8 cellular contexts compared by ENCODE assay signal in genomic region chr7:151696738-151697514, GRCh38.
DNase-seq lines count a peak whose midpoint lies in the region; ATAC-seq and TF ChIP-seq lines count a peak whose summit lies in the region.

No MANE protein-coding gene starts in this region.

- no peaks in the 10 kb centered on the region for H3K9me2 ChIP-seq in GM23248 (ENCODE audit: insufficient read depth)

- H3K4me1 ChIP-seq in colonic mucosa = peaks cover 5% of the 10 kb centered on the region
- peaks cover 9% of the 10 kb centered on the region for H3K4me1 ChIP-seq in GM23248 (ENCODE audit: insufficient read depth)

- TF ChIP-seq CTCF in colonic mucosa (IDR thresholded peaks at IDR 0.05) (no peak), nephron progenitor cell (IDR thresholded peaks at IDR 0.05) (no peak)

- POLR2A ChIA-PET in activated CD4-positive, alpha-beta memory T cell treated with anti-CD3 and anti-CD28 coated beads, Interleukin-2, amount 10 ng/mL, durations not matched to agents 7 days and 5 days (lab: Charles Lee) = interaction anchor here (1.6 kb wide), 1 partner anchor 15 kb away, joined by 3 read pairs; no protein-coding TSS in a partner anchor

- peak; percentile 91 for DNase-seq in DMS53 treated with DMSO at 0.1 percent for 48 hours (lab: John Stamatoyannopoulos, UW; ENCODE audit: unreplicated experiment)
- peak; percentile 69 for DNase-seq in NCI-H2171 (lab: John Stamatoyannopoulos, UW)
- DNase-seq in colonic mucosa = peak; percentile 81
- no peak for DNase-seq in nephron progenitor cell
- no peak for DNase-seq in activated CD4-positive, alpha-beta memory T cell treated with anti-CD3 and anti-CD28 coated beads, Interleukin-2, amount 10 ng/mL, durations not matched to agents 7 days and 5 days
- DNase-seq in GM23248 = no peak
- no peak for DNase-seq in activated CD8-positive, alpha-beta memory T cell treated with anti-CD3 and anti-CD28 coated beads, Interleukin-2, amount 10 ng/mL, durations not matched to agents 7 days and 5 days

- peaks cover 67% of the 10 kb centered on the region for H3K4me1 Mint-ChIP-seq in nephron progenitor cell
- H3K4me1 Mint-ChIP-seq in activated CD4-positive, alpha-beta memory T cell treated with anti-CD3 and anti-CD28 coated beads, Interleukin-2, amount 10 ng/mL, durations not matched to agents 7 days and 5 days = no peaks in the 10 kb centered on the region
- H3K4me1 Mint-ChIP-seq in activated CD8-positive, alpha-beta memory T cell treated with anti-CD3 and anti-CD28 coated beads, Interleukin-2, amount 10 ng/mL, durations not matched to agents 7 days and 5 days = no peaks in the 10 kb centered on the region

- in situ Hi-C loops in GM23248 (cut with MboI) = no loop called here

- H3K36me3 ChIP-seq in colonic mucosa = no peaks in the 10 kb centered on the region
- no peaks in the 10 kb centered on the region for H3K36me3 ChIP-seq in GM23248 (ENCODE audit: low read depth)

- H3K27me3 ChIP-seq in colonic mucosa (no peaks in the 10 kb centered on the region), GM23248 (replicated peaks; ENCODE audit: insufficient read depth) (no peaks in the 10 kb centered on the region)

- H2AFZ ChIP-seq in GM23248 = no peak overlapping the region

- H3F3A ChIP-seq in GM23248 (ENCODE audit: insufficient read depth) = peaks cover 6% of the 10 kb centered on the region

- ATAC-seq in HG02678 (IDR thresholded peaks at IDR 0.05; ENCODE audit: unreplicated experiment) = no peak
- no peak for ATAC-seq in activated CD8-positive, alpha-beta memory T cell treated with anti-CD3 and anti-CD28 coated beads, Interleukin-2, amount 10 ng/mL, durations not matched to agents 7 days and 5 days

- no peak overlapping the region for H3K4me3 Mint-ChIP-seq in nephron progenitor cell
- no peak overlapping the region for H3K4me3 Mint-ChIP-seq in activated CD4-positive, alpha-beta memory T cell treated with anti-CD3 and anti-CD28 coated beads, Interleukin-2, amount 10 ng/mL, durations not matched to agents 7 days and 5 days
- H3K4me3 Mint-ChIP-seq in activated CD8-positive, alpha-beta memory T cell treated with anti-CD3 and anti-CD28 coated beads, Interleukin-2, amount 10 ng/mL, durations not matched to agents 7 days and 5 days = no peak overlapping the region

- CTCF ChIA-PET in activated CD4-positive, alpha-beta memory T cell treated with anti-CD3 and anti-CD28 coated beads, Interleukin-2, amount 10 ng/mL, durations not matched to agents 7 days and 5 days (lab: Charles Lee) = no interaction called here
- CTCF ChIA-PET in activated CD8-positive, alpha-beta memory T cell treated with anti-CD3 and anti-CD28 coated beads, Interleukin-2, amount 10 ng/mL, durations not matched to agents 7 days and 5 days (lab: Charles Lee) = interaction anchor here (1.6 kb wide), 1 partner anchor 60 kb away, joined by 3 read pairs; no protein-coding TSS in a partner anchor

- peak overlapping the region; percentile 66 for H3K27ac Mint-ChIP-seq in nephron progenitor cell
- no peak overlapping the region for H3K27ac Mint-ChIP-seq in activated CD4-positive, alpha-beta memory T cell treated with anti-CD3 and anti-CD28 coated beads, Interleukin-2, amount 10 ng/mL, durations not matched to agents 7 days and 5 days
- no peak overlapping the region for H3K27ac Mint-ChIP-seq in activated CD8-positive, alpha-beta memory T cell treated with anti-CD3 and anti-CD28 coated beads, Interleukin-2, amount 10 ng/mL, durations not matched to agents 7 days and 5 days

- no peaks in the 10 kb centered on the region for H4K20me1 ChIP-seq in GM23248 (ENCODE audit: insufficient read depth)

- H3K9ac ChIP-seq in colonic mucosa (ENCODE audit: low read depth in 2 of 2, low read length in 2 of 2) (no peak overlapping the region), GM23248 (no peak overlapping the region)

- H3K27ac ChIP-seq in colonic mucosa (no peak overlapping the region), GM23248 (no peak overlapping the region)

- H3K9me3 Mint-ChIP-seq in nephron progenitor cell = no peaks in the 10 kb centered on the region
- no peaks in the 10 kb centered on the region for H3K9me3 Mint-ChIP-seq in activated CD4-positive, alpha-beta memory T cell treated with anti-CD3 and anti-CD28 coated beads, Interleukin-2, amount 10 ng/mL, durations not matched to agents 7 days and 5 days
- no peaks in the 10 kb centered on the region for H3K9me3 Mint-ChIP-seq in activated CD8-positive, alpha-beta memory T cell treated with anti-CD3 and anti-CD28 coated beads, Interleukin-2, amount 10 ng/mL, durations not matched to agents 7 days and 5 days (ENCODE audit: low read depth)

- intact Hi-C loops in colonic mucosa (cut with DNase I) = no loop called here

- H3K36me3 Mint-ChIP-seq in nephron progenitor cell (ENCODE audit: low read depth) = no peaks in the 10 kb centered on the region
- H3K36me3 Mint-ChIP-seq in activated CD4-positive, alpha-beta memory T cell treated with anti-CD3 and anti-CD28 coated beads, Interleukin-2, amount 10 ng/mL, durations not matched to agents 7 days and 5 days (ENCODE audit: low read depth) = no peaks in the 10 kb centered on the region
- H3K36me3 Mint-ChIP-seq in activated CD8-positive, alpha-beta memory T cell treated with anti-CD3 and anti-CD28 coated beads, Interleukin-2, amount 10 ng/mL, durations not matched to agents 7 days and 5 days = no peaks in the 10 kb centered on the region

- H3K9me3 ChIP-seq in colonic mucosa (no peaks in the 10 kb centered on the region), GM23248 (ENCODE audit: low read depth) (no peaks in the 10 kb centered on the region)

- 63% methylated on average over 14 to 18 of the region's 18 CpGs for WGBS in GM23248 (ENCODE audit: low coverage in 1 of 2, low lambda C conversion rate in 2 of 2, missing lambda C conversion rate in 2 of 2), 2 experiments

- H3K27me3 Mint-ChIP-seq in nephron progenitor cell (ENCODE audit: low read depth, poor library complexity) = peaks cover under 1% of the 10 kb centered on the region
- no peaks in the 10 kb centered on the region for H3K27me3 Mint-ChIP-seq in activated CD4-positive, alpha-beta memory T cell treated with anti-CD3 and anti-CD28 coated beads, Interleukin-2, amount 10 ng/mL, durations not matched to agents 7 days and 5 days
- H3K27me3 Mint-ChIP-seq in activated CD8-positive, alpha-beta memory T cell treated with anti-CD3 and anti-CD28 coated beads, Interleukin-2, amount 10 ng/mL, durations not matched to agents 7 days and 5 days = no peaks in the 10 kb centered on the region

- no peaks in the 10 kb centered on the region for H3K79me2 ChIP-seq in GM23248 (ENCODE audit: insufficient read depth)

- no peak overlapping the region for H3K4me2 ChIP-seq in GM23248 (ENCODE audit: unreplicated experiment)

- H3K4me3 ChIP-seq in colonic mucosa (no peak overlapping the region), GM23248 (no peak overlapping the region)

Comparison
In these comparisons a context has a peak if more than half of its experiments do, and no peak if none do; other contexts are left out.
1. DNase-seq: peak in DMS53 treated with DMSO at 0.1 percent for 48 hours (single experiment), NCI-H2171 (single experiment) and colonic mucosa (single experiment); none in nephron progenitor cell (single experiment), activated CD4-positive, alpha-beta memory T cell treated with anti-CD3 and anti-CD28 coated beads, Interleukin-2, amount 10 ng/mL, durations not matched to agents 7 days and 5 days (single experiment), GM23248 (single experiment) and activated CD8-positive, alpha-beta memory T cell treated with anti-CD3 and anti-CD28 coated beads, Interleukin-2, amount 10 ng/mL, durations not matched to agents 7 days and 5 days (single experiment).